Comparison of ENCODE assay signal across 8 cellular contexts in the genomic region with DNA sequence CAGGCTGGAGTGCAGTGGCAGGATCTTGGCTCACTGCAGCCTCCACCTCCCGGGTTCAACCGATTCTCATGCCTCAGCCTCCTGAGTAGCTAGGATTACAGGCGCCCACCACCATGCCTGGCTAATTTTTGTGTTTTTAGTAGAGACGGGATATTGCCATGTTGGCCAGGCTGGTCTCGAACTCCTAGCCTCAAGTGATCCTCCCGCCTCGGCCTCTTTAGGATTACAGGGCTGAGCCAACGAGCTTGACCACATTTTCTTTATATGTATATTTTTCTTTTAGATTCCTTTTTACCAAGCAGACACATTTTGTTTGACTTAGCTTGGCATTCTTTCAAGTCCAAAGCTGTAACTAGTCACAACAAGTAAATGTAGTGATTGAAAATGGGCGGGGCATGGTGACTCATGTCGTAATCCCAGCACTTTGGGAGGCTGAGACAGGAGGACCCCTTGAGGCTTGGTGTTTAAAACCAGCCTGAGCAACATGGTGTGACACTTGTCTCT. TPM values are rescaled to one million over a fixed set of nuclear protein-coding genes. Genes with fewer than 3 reads are reported as not detected.
DNase-seq lines count a peak whose midpoint lies in the region; TF ChIP-seq lines count a peak whose summit lies in the region.
"Not testable (repeated sequence)": the region's sequence is repeated elsewhere in the genome, so short reads cannot be mapped to it uniquely, and the experiment has no call there.

No MANE protein-coding gene starts in this region.

- not testable (repeated sequence) for TF ChIP-seq CTCF in AG09319 (IDR thresholded peaks at IDR 0.05; ENCODE audit: low read depth, low read length)

- DNase-seq in AG09319 (ENCODE audit: extremely low read depth, low read depth) (peak; percentile 43), H4 (ENCODE audit: low spot score) (peak; percentile 89), NAMALWA (ENCODE audit: low spot score) (peak; percentile 31), RKO (ENCODE audit: low spot score) (peak; percentile 87), activated T-cell treated with anti-CD3 and anti-CD28 coated beads for 48 hours (ENCODE audit: low read depth) (peak; percentile 27), dedifferentiated amniotic fluid mesenchymal stem cell (ENCODE audit: extremely low spot score) (peak; percentile 68), islet precursor cell (peak; percentile 61)
- DNase-seq in stimulated activated CD4-positive, alpha-beta T cell treated with anti-CD3 and anti-CD28 coated beads, Interleukin-4, amount 100 ng/mL, for 1 hour = peak; percentile 26

RNA-seq across cellular contexts. Expression of gene MARF1, which starts 2.1 kb away (rescaled TPM):
- total RNA-seq in H4 (2014; rRNA removed; shearing (Covaris generic)) = 3.4 and 4.8 TPM in 2 replicates

RNA-seq across cellular contexts. Expression of gene NDE1, which starts 5.0 kb away (rescaled TPM):
- 19.7 and 20.4 TPM in 2 replicates for total RNA-seq in H4 (2014; rRNA removed; shearing (Covaris generic))

Comparison
In these comparisons a context has a peak if more than half of its experiments do, and no peak if none do; other contexts are left out.
1. Peak in every context shown above with its lines: DNase-seq.
2. DNase-seq: peak in every context shown above with its lines; median percentile 89 in H4; 87 in RKO; 68 in dedifferentiated amniotic fluid mesenchymal stem cell; 61 in islet precursor cell; 43 in AG09319; 31 in NAMALWA; 27 in activated T-cell treated with anti-CD3 and anti-CD28 coated beads for 48 hours; 26 in stimulated activated CD4-positive, alpha-beta T cell treated with anti-CD3 and anti-CD28 coated beads, Interleukin-4, amount 100 ng/mL, for 1 hour.